ENCODE assay signal across 8 cellular contexts in genomic region chr19:52961981-52962380, GRCh38. TPM values are rescaled to one million over a fixed set of nuclear protein-coding genes. Genes with fewer than 3 reads are reported as not detected.
DNase-seq lines count a peak whose midpoint lies in the region; ATAC-seq and TF ChIP-seq lines count a peak whose summit lies in the region.

No MANE protein-coding gene starts in this region.

- no peaks in the 10 kb centered on the region for H3K27me3 Mint-ChIP-seq in GM23338 (ENCODE audit: insufficient read depth, low read depth, poor library complexity)

- peaks cover 5% of the 10 kb centered on the region; the same call in 1 of the 2 replicates for H4K20me1 ChIP-seq in GM23338 (replicated peaks; ENCODE audit: insufficient read depth)
- no peaks in the 10 kb centered on the region for H4K20me1 ChIP-seq in smooth muscle cell (ENCODE audit: low read depth)

- no peaks in the 10 kb centered on the region for H3K9me2 ChIP-seq in GM23338 (ENCODE audit: insufficient read depth)

- no peak overlapping the region for H3K27ac ChIP-seq in GM23338 (ENCODE audit: low read depth)
- H3K27ac ChIP-seq in VCaP, result peak overlapping the region; percentile 81
- peak overlapping the region; percentile 91 for H3K27ac ChIP-seq in right cardiac atrium (ENCODE audit: low read length)
- peak overlapping the region; percentile 77 for H3K27ac ChIP-seq in smooth muscle cell (ENCODE audit: low read depth)

- peak overlapping the region; percentile 98 for H3K4me3 Mint-ChIP-seq in GM23338

- intact Hi-C loops in right cardiac atrium (cut with DNase I), result loop anchor here in 1 of 4 donors (2.0 kb wide), 1 partner anchor 39 kb away; the partner anchor contains the start of gene ZNF888

- ATAC-seq in GM23338 (peak; percentile 6), right cardiac atrium (peak; percentile 6 to 10), HG03378 (IDR thresholded peaks at IDR 0.05; ENCODE audit: unreplicated experiment) (no peak)

- H3K4me1 Mint-ChIP-seq in GM23338, result peaks cover 17% of the 10 kb centered on the region

- no peaks in the 10 kb centered on the region; the same call in 2 of the 3 replicates for H3K9me3 Mint-ChIP-seq in GM23338

- WGBS in right cardiac atrium, result 26% methylated on average over 5 of the region's 5 CpGs
- WGBS in smooth muscle cell (ENCODE audit: low lambda C conversion rate), result 33% methylated on average over 5 of the region's 5 CpGs

- peaks cover 18% of the 10 kb centered on the region for H3K36me3 Mint-ChIP-seq in GM23338 (ENCODE audit: low read depth)

- H2AFZ ChIP-seq in GM23338, result peak overlapping the region; percentile 87
- H2AFZ ChIP-seq in smooth muscle cell (ENCODE audit: low read depth), result peak overlapping the region; percentile 79

- H3K9me3 ChIP-seq in right cardiac atrium (ENCODE audit: control insufficient read depth, low read length) (no peaks in the 10 kb centered on the region), smooth muscle cell (replicated peaks; ENCODE audit: low read depth) (no peaks in the 10 kb centered on the region)

- H3K79me2 ChIP-seq in GM23338 (replicated peaks; ENCODE audit: insufficient read depth) (peaks cover 32% of the 10 kb centered on the region), smooth muscle cell (ENCODE audit: low read depth) (peaks cover 45% of the 10 kb centered on the region)

- H3K4me2 ChIP-seq in GM23338 (peak overlapping the region; percentile 88), smooth muscle cell (peak overlapping the region; percentile 96)

- H3F3A ChIP-seq in GM23338 (replicated peaks; ENCODE audit: low read depth) (no peaks in the 10 kb centered on the region; the same call in 1 of the 2 replicates), smooth muscle cell (ENCODE audit: low read depth) (no peaks in the 10 kb centered on the region)

- H3K27ac Mint-ChIP-seq in GM23338, result peak overlapping the region; percentile 87; the same call in 1 of the 2 replicates

- H3K9ac ChIP-seq in smooth muscle cell (ENCODE audit: low read depth), result peak overlapping the region; percentile 78

- TF ChIP-seq CTCF in GM23338 (conservative IDR thresholded peaks at IDR 0.05; ENCODE audit: low read depth in 2 of 2) (no peak), VCaP (conservative IDR thresholded peaks at IDR 0.05) (no peak), smooth muscle cell (IDR thresholded peaks at IDR 0.05; ENCODE audit: borderline replicate concordance, insufficient read depth, poor library complexity, severe bottlenecking) (no peak)

- H3K4me3 ChIP-seq in GM23338 (peak overlapping the region; percentile 86), right cardiac atrium (ENCODE audit: low read length) (peak overlapping the region; percentile 83), smooth muscle cell (peak overlapping the region; percentile 85)

- peaks cover 17% of the 10 kb centered on the region for H3K4me1 ChIP-seq in GM23338 (ENCODE audit: insufficient read depth)
- no peaks in the 10 kb centered on the region for H3K4me1 ChIP-seq in right cardiac atrium (ENCODE audit: control insufficient read depth, insufficient read depth, low read length)
- H3K4me1 ChIP-seq in smooth muscle cell (ENCODE audit: low read depth), result peaks cover 7% of the 10 kb centered on the region

- DNase-seq in GM23338 (ENCODE audit: low spot score), result no peak
- no peak for DNase-seq in right cardiac atrium
- DNase-seq in smooth muscle cell (lab: John Stamatoyannopoulos, UW; ENCODE audit: unreplicated experiment), result no peak
- DNase-seq in DMS53 (lab: John Stamatoyannopoulos, UW), result no peak
- no peak for DNase-seq in GDM1 (lab: John Stamatoyannopoulos, UW)
- DNase-seq in SHP77 (lab: John Stamatoyannopoulos, UW), result no peak

- H3K27me3 ChIP-seq in GM23338 (ENCODE audit: insufficient read depth), result no peaks in the 10 kb centered on the region
- H3K27me3 ChIP-seq in right cardiac atrium (ENCODE audit: control insufficient read depth, insufficient read depth), result no peaks in the 10 kb centered on the region
- H3K27me3 ChIP-seq in smooth muscle cell (ENCODE audit: low read depth), result no peaks in the 10 kb centered on the region

- no peaks in the 10 kb centered on the region for H3K36me3 ChIP-seq in GM23338 (ENCODE audit: insufficient read depth)
- H3K36me3 ChIP-seq in smooth muscle cell (ENCODE audit: low read depth), result peaks cover 2% of the 10 kb centered on the region

TF ChIP-seq in GM23338, 12 proteins besides CTCF, POLR2A, EP300 and RAD21:
- TF ChIP-seq STAT1 (IDR thresholded peaks at IDR 0.05; ENCODE audit: unreplicated experiment), result no peak

RNA-seq across cellular contexts. Expression of gene ZNF816, which starts 0.7 kb away (rescaled TPM):
- 9.5 and 17.0 TPM in 2 replicates for total RNA-seq in GM23338 (2014; rRNA removed; shearing (Covaris generic))
- 4.5 and 7.0 TPM in 2 replicates for polyA plus RNA-seq in GM23338 (2016; fragmentation: Nextera tagmentation; extraction: Ambion mirVana)
- total RNA-seq in right cardiac atrium, result 1 to 10 TPM; 4.1 to 8.3 (median 5.8) TPM
- polyA plus RNA-seq in right cardiac atrium, result 3.0 TPM
- 9.2 and 17.9 TPM in 2 replicates for total RNA-seq in smooth muscle cell
- polyA plus RNA-seq in smooth muscle cell, result 5.6 and 9.1 TPM in 2 replicates

RNA-seq across cellular contexts. Expression of gene ZNF888, which starts 38.8 kb away (rescaled TPM):
- total RNA-seq in GM23338 (2014; rRNA removed; shearing (Covaris generic)), result 8.3 and 10.5 TPM in 2 replicates
- polyA plus RNA-seq in GM23338 (2016; fragmentation: Nextera tagmentation; extraction: Ambion mirVana) (1.8 and 2.3 TPM in 2 replicates), right cardiac atrium (1.00 TPM), smooth muscle cell (1.6 and 4.2 TPM in 2 replicates)
- total RNA-seq in right cardiac atrium (1 to 10 TPM; 1.7 to 1.9 (median 1.8) TPM), smooth muscle cell (8.6 and 11.9 TPM in 2 replicates)

RNA-seq across cellular contexts. Expression of gene ERVV-1, which starts 51.7 kb away (rescaled TPM):
- 0.21 and 0.35 TPM in 2 replicates for total RNA-seq in GM23338 (2014; rRNA removed; shearing (Covaris generic))
- polyA plus RNA-seq in GM23338 (2016; fragmentation: Nextera tagmentation; extraction: Ambion mirVana) (0.23 and 0.26 TPM in 2 replicates), right cardiac atrium (not detected), smooth muscle cell (0.21 TPM in 1 of 2 replicates, not detected in the other)
- total RNA-seq in right cardiac atrium (not detected), smooth muscle cell (0.09 and 0.27 TPM in 2 replicates)
